In genomic region chr5:68126871-68127270, GRCh38 we compare ENCODE assay signal across 33 cellular contexts.
"Had no signal": no experiment of that assay in that cellular context is flagged by ENCODE, and none has a peak within 500 bp of the region (broad histone marks: within the 10 kb centered on the region; RNA-seq: fewer than 3 reads in every experiment).

No MANE protein-coding gene starts in this region.

- H3K9me3 ChIP-seq: esophagus squamous epithelium, ovary, right lobe of liver, testis had no signal

- H3K36me3 ChIP-seq: esophagus squamous epithelium, ovary, right lobe of liver, WERI-Rb-1 had no signal

- H3K4me3 Mint-ChIP-seq: activated T-cell treated with anti-CD3 and anti-CD28 coated beads, Interleukin-2, amount 50 U/mL, for 24 hours; dendritic cell treated with granulocyte-macrophage colony-stimulating factor and Interleukin-4, amounts not matched to agents 40 ng/mL and 50 ng/mL, for 4 days; memory B cell; naive thymus-derived CD4-positive, alpha-beta T cell; T-helper 17 cell had no signal

- DNase-seq: activated CD4-positive, alpha-beta T cell treated with anti-CD3 and anti-CD28 coated beads for 48 hours; activated CD4-positive, alpha-beta T cell treated with anti-CD3 and anti-CD28 coated beads, Interleukin-2, amount 50 U/mL, for 48 hours; activated CD8-positive, alpha-beta memory T cell treated with anti-CD3 and anti-CD28 coated beads for 24 hours; activated CD8-positive, alpha-beta memory T cell treated with anti-CD3 and anti-CD28 coated beads, Interleukin-2, amount 50 U/mL, for 4 hours; activated gamma-delta T cell treated with Interleukin-2 at 50 U/mL for 16 hours; activated naive CD4-positive, alpha-beta T cell treated with anti-CD3 and anti-CD28 coated beads, Interleukin-2, amount 50 U/mL, for 16 hours; activated T-cell treated with anti-CD3 and anti-CD28 coated beads, Interleukin-2, amount 50 U/mL, for 24 hours; amniotic stem cell; central memory CD4-positive, alpha-beta T cell; esophagus squamous epithelium; head of caudate nucleus; hippocampal formation; kidney; left colon; midbrain; naive thymus-derived CD4-positive, alpha-beta T cell; right lobe of liver; stimulated activated CD4-positive, alpha-beta T cell treated with anti-CD3 and anti-CD28 coated beads, Interleukin-12 subunit alpha, Interleukin-12 subunit beta, amount 100 ng/mL, for 4 hours; stimulated activated CD4-positive, alpha-beta T cell treated with anti-CD3 and anti-CD28 coated beads, Interleukin-4, amount 100 ng/mL, for 1 hour; stimulated activated naive CD8-positive, alpha-beta T cell treated with anti-CD3 and anti-CD28 coated beads, Interleukin-15, Interleukin-2, amounts not matched to agents 100 U/mL and 50 U/mL, for 24 hours; T-helper 17 cell; T1000; trophoblast cell; WERI-Rb-1 had no signal

- H3K4me1 ChIP-seq: testis had no signal

- H3K9me3 Mint-ChIP-seq: activated T-cell treated with anti-CD3 and anti-CD28 coated beads, Interleukin-2, amount 50 U/mL, for 24 hours; dendritic cell treated with granulocyte-macrophage colony-stimulating factor and Interleukin-4, amounts not matched to agents 40 ng/mL and 50 ng/mL, for 4 days; memory B cell had no signal

- H3K27ac ChIP-seq: epithelial cell of prostate, ovary, right lobe of liver, skin epidermis, testis, WERI-Rb-1 had no signal

- FAIRE-seq: astrocyte, kidney, urothelium cell line had no signal

- H3K27ac Mint-ChIP-seq: activated T-cell treated with anti-CD3 and anti-CD28 coated beads, Interleukin-2, amount 50 U/mL, for 24 hours; dendritic cell treated with granulocyte-macrophage colony-stimulating factor and Interleukin-4, amounts not matched to agents 40 ng/mL and 50 ng/mL, for 4 days; memory B cell; progenitor cell of endocrine pancreas; T-helper 17 cell had no signal

- H3K27me3 ChIP-seq: esophagus squamous epithelium, ovary, right lobe of liver, testis had no signal

- H3K36me3 Mint-ChIP-seq: memory B cell; naive thymus-derived CD4-positive, alpha-beta T cell had no signal

- H3K4me3 ChIP-seq: esophagus squamous epithelium, ovary, right lobe of liver, skin epidermis, testis had no signal

- H3K27me3 Mint-ChIP-seq: activated T-cell treated with anti-CD3 and anti-CD28 coated beads, Interleukin-2, amount 50 U/mL, for 24 hours; dendritic cell treated with granulocyte-macrophage colony-stimulating factor and Interleukin-4, amounts not matched to agents 40 ng/mL and 50 ng/mL, for 4 days had no signal
